Comparison of ENCODE assay signal across 27 cellular contexts in genomic region chr11:134677338-134677948, GRCh38.
"Had no signal": no experiment of that assay in that cellular context is flagged by ENCODE, and none has a peak within 500 bp of the region (broad histone marks: within the 10 kb centered on the region; RNA-seq: fewer than 3 reads in every experiment).

No MANE protein-coding gene starts in this region.

- H3K36me3 ChIP-seq: heart right ventricle, left ventricle myocardium inferior, lower lobe of right lung, neutrophil, thoracic aorta, tibial nerve, upper lobe of right lung, vagina had no signal

- H3K9me3 Mint-ChIP-seq: memory B cell; natural killer cell; neural crest cell; stimulated activated naive CD8-positive, alpha-beta T cell treated with anti-CD3 and anti-CD28 coated beads, Interleukin-15, Interleukin-2, amounts not matched to agents 100 ng/mL and 50 ng/mL, for 24 hours had no signal

- H3K4me3 Mint-ChIP-seq: memory B cell; natural killer cell; neural crest cell; stimulated activated naive B cell treated with anti-CD40 and anti-IgM and Interleukin-4, amounts not matched to agents 10 μg/mL and 1 μg/mL and 100 μg/mL, for 72 hours; stimulated activated naive CD8-positive, alpha-beta T cell treated with anti-CD3 and anti-CD28 coated beads, Interleukin-15, Interleukin-2, amounts not matched to agents 100 ng/mL and 50 ng/mL, for 24 hours had no signal

- H3K9me3 ChIP-seq: lower lobe of right lung, neutrophil, thoracic aorta, upper lobe of right lung, vagina had no signal

- H3K4me1 Mint-ChIP-seq: memory B cell; natural killer cell; neural crest cell; stimulated activated naive B cell treated with anti-CD40 and anti-IgM and Interleukin-4, amounts not matched to agents 10 μg/mL and 1 μg/mL and 100 μg/mL, for 72 hours had no signal

- H3K4me1 ChIP-seq: heart right ventricle, left ventricle myocardium inferior, lower lobe of right lung, parathyroid adenoma, psoas muscle, tibial nerve, upper lobe of right lung, vagina had no signal

- H3K9ac ChIP-seq: parathyroid adenoma had no signal

- H3K27me3 ChIP-seq: neutrophil, tibial nerve, upper lobe of right lung, vagina had no signal

- H3K27ac ChIP-seq: dorsolateral prefrontal cortex, epithelial cell of prostate, heart right ventricle, left ventricle myocardium inferior, lower lobe of right lung, neutrophil, parathyroid adenoma, psoas muscle, skin epidermis, thoracic aorta, tibial nerve, upper lobe of right lung, vagina had no signal

- H3K4me3 ChIP-seq: dorsolateral prefrontal cortex, heart right ventricle, left ventricle myocardium inferior, lower lobe of right lung, psoas muscle, skin epidermis, thoracic aorta, tibial nerve, upper lobe of right lung, vagina had no signal

- H3K79me2 ChIP-seq: parathyroid adenoma had no signal

- H2AFZ ChIP-seq: parathyroid adenoma had no signal

- H3K27ac Mint-ChIP-seq: memory B cell; natural killer cell; stimulated activated naive B cell treated with anti-CD40 and anti-IgM and Interleukin-4, amounts not matched to agents 10 μg/mL and 1 μg/mL and 100 μg/mL, for 72 hours; stimulated activated naive CD8-positive, alpha-beta T cell treated with anti-CD3 and anti-CD28 coated beads, Interleukin-15, Interleukin-2, amounts not matched to agents 100 ng/mL and 50 ng/mL, for 24 hours had no signal

- DNase-seq: dorsolateral prefrontal cortex; effector CD4-positive, alpha-beta T cell; foreskin melanocyte; glutamatergic neuron; heart right ventricle; hippocampal formation; kidney glomerular epithelial cell; left colon; left ventricle myocardium inferior; lower lobe of right lung; natural killer cell; psoas muscle; right cardiac atrium; stimulated activated CD4-positive, alpha-beta T cell treated with anti-CD3 and anti-CD28 coated beads, Interleukin-15, amount 100 ng/mL, for 24 hours; stimulated activated CD4-positive, alpha-beta T cell treated with anti-CD3 and anti-CD28 coated beads, Interleukin-2, amount 100 ng/mL, for 48 hours; stimulated activated naive B cell treated with anti-CD40 and anti-IgM and Interleukin-4, amounts not matched to agents 10 μg/mL and 1 μg/mL and 100 μg/mL, for 72 hours; upper lobe of right lung had no signal

- H3K36me3 Mint-ChIP-seq: memory B cell; natural killer cell; stimulated activated naive B cell treated with anti-CD40 and anti-IgM and Interleukin-4, amounts not matched to agents 10 μg/mL and 1 μg/mL and 100 μg/mL, for 72 hours had no signal
